ENCODE assay signal across 17 cellular contexts in the genomic region with DNA sequence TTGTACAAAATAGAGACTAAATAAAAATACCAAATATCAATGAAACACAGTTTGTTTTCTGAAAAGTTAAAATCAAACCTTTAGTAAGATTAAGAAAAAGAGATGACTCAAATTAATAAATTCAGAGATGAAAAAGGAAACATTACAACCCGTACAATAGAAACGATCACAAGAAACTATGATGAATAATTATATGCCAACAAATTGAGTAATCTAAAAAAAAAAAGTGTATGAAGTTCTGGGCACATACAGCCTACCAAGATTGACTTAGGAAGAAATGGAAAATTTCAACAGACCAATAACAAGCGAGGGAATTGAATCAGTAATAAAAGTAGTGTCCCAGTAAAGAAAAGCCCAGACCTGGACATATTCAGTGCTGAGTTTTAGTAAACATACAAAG.
"Had no signal": no experiment of that assay in that cellular context is flagged by ENCODE, and none has a peak within 500 bp of the region (broad histone marks: within the 10 kb centered on the region; RNA-seq: fewer than 3 reads in every experiment).

No MANE protein-coding gene starts in this region.

- H3K4me2 ChIP-seq: KMS-11, SK-N-SH had no signal

- H3K27ac ChIP-seq: KMS-11, RWPE1 had no signal

- H3K9ac ChIP-seq: KMS-11, SK-N-SH had no signal

- DNase-seq: Kasumi-1, MV-4-11, NCI-H1048, NCI-H1105, NCI-H1417, NCI-H1436 treated with DMSO at 0.1 percent for 48 hours, NCI-H1694, NCI-H187 treated with DMSO at 0.1 percent for 48 hours, NCI-H2029 treated with DMSO at 0.1 percent for 48 hours, NCI-H2227 treated with DMSO at 0.1 percent for 48 hours, NCI-H524, NCI-H526 treated with DMSO at 0.1 percent for 48 hours, NCI-H748 treated with DMSO at 0.1 percent for 48 hours, SHP77, SK-N-SH had no signal
